ENCODE assay signal across 8 cellular contexts in the genomic region with DNA sequence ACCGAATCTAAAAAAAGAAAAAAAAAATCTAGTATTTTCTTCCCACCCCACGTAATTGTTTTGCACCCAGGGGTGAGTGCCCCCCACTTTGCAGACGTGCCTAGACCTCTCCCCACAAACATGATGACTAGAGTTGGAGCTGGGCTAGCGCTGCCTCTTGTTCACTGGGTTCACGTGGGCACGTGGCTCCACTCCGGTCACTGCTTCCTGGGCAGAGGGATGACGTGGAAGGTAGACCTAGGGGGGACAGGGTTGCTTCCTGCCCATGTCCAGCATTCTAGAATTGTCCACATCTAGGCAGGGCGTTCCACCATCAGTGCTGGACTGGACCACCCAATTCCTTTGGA. TPM values are rescaled to one million over a fixed set of nuclear protein-coding genes. Genes with fewer than 3 reads are reported as not detected.
DNase-seq lines count a peak whose midpoint lies in the region; ATAC-seq and TF ChIP-seq lines count a peak whose summit lies in the region.

No MANE protein-coding gene starts in this region.

- intact Hi-C loops in natural killer cell (cut with micrococcal nuclease) (loop anchor here (1.0 kb wide), 1 partner anchor 12 kb away; no protein-coding TSS in a partner anchor), vagina (cut with DNase I) (loop anchor here (10.0 kb wide), 1 partner anchor 92 kb away; a partner anchor contains a TSS)

- H3K36me3 Mint-ChIP-seq in natural killer cell (no peaks in the 10 kb centered on the region), immature natural killer cell (peaks cover 0 to 3% (median 0%) of the 10 kb centered on the region in 3 donors), chondrocyte (ENCODE audit: low read depth) (peaks cover 6% of the 10 kb centered on the region)
- no peaks in the 10 kb centered on the region for H3K36me3 Mint-ChIP-seq in natural killer cell treated with Interleukin-12 subunit alpha and Interleukin-12 subunit beta and Interleukin-15 and Interleukin-18, amount 100 ng/mL, for 72 hours

- no peak for TF ChIP-seq POLR2A in vagina (IDR thresholded peaks at IDR 0.05)

- H3K4me1 Mint-ChIP-seq in natural killer cell (peaks cover 11 to 17% of the 10 kb centered on the region in 2 donors), immature natural killer cell (peaks cover 0 to 14% of the 10 kb centered on the region in 2 donors), chondrocyte (ENCODE audit: low read depth) (peaks cover 34% of the 10 kb centered on the region)
- peaks cover 0 to 10% of the 10 kb centered on the region in 2 donors for H3K4me1 Mint-ChIP-seq in natural killer cell treated with Interleukin-12 subunit alpha and Interleukin-12 subunit beta and Interleukin-15 and Interleukin-18, amount 100 ng/mL, for 72 hours (ENCODE audit: low read depth in 2 of 2)

- H3K9me3 Mint-ChIP-seq in natural killer cell (no peaks in the 10 kb centered on the region), immature natural killer cell (no peaks in the 10 kb centered on the region), chondrocyte (ENCODE audit: low read depth) (no peaks in the 10 kb centered on the region)
- H3K9me3 Mint-ChIP-seq in natural killer cell treated with Interleukin-12 subunit alpha and Interleukin-12 subunit beta and Interleukin-15 and Interleukin-18, amount 100 ng/mL, for 72 hours: no peaks in the 10 kb centered on the region

- H3K27me3 Mint-ChIP-seq in natural killer cell (ENCODE audit: low read depth in 2 of 2): no peaks in the 10 kb centered on the region
- no peaks in the 10 kb centered on the region for H3K27me3 Mint-ChIP-seq in natural killer cell treated with Interleukin-12 subunit alpha and Interleukin-12 subunit beta and Interleukin-15 and Interleukin-18, amount 100 ng/mL, for 72 hours
- peaks cover 0 to 4% (median 2%) of the 10 kb centered on the region in 3 donors for H3K27me3 Mint-ChIP-seq in immature natural killer cell (ENCODE audit: low read depth in 3 of 3)
- no peaks in the 10 kb centered on the region for H3K27me3 Mint-ChIP-seq in chondrocyte (ENCODE audit: low read depth)

- H3K4me3 ChIP-seq in WI38 (ENCODE audit: low read depth, low read length) (peak overlapping the region; percentile 35), vagina (no peak overlapping the region)

- H3K27ac Mint-ChIP-seq in natural killer cell (peak overlapping the region in 1 of 2 donors; percentile 67), immature natural killer cell (peak overlapping the region in 3 of 6 donors; percentile 16 to 66 (median 58)), chondrocyte (ENCODE audit: unreplicated experiment) (no peak overlapping the region)
- no peak overlapping the region for H3K27ac Mint-ChIP-seq in natural killer cell treated with Interleukin-12 subunit alpha and Interleukin-12 subunit beta and Interleukin-15 and Interleukin-18, amount 100 ng/mL, for 72 hours

- peak overlapping the region; percentile 59 for H3K27ac ChIP-seq in vagina

- no peak for DNase-seq in natural killer cell
- no peak for DNase-seq in natural killer cell treated with Interleukin-12 subunit alpha and Interleukin-12 subunit beta and Interleukin-15 and Interleukin-18, amount 100 ng/mL, for 72 hours (ENCODE audit: low spot score)
- DNase-seq in immature natural killer cell: no peak
- DNase-seq in vagina (ENCODE audit: extremely low spot score in 2 of 2): no peak
- DNase-seq in NCI-H1930 (lab: John Stamatoyannopoulos, UW): no peak
- DNase-seq in HPDE6-E6E7 (ENCODE audit: extremely low spot score): no peak
- no peak for DNase-seq in chondrocyte (ENCODE audit: low spot score)

- H3K27me3 ChIP-seq in vagina: no peaks in the 10 kb centered on the region

- ATAC-seq in natural killer cell: no peak
- no peak for ATAC-seq in natural killer cell treated with Interleukin-12 subunit alpha and Interleukin-12 subunit beta and Interleukin-15 and Interleukin-18, amount 100 ng/mL, for 72 hours

- peaks cover 0 to 1% of the 10 kb centered on the region in 2 donors for H3K36me3 ChIP-seq in vagina

- TF ChIP-seq CTCF in natural killer cell (IDR thresholded peaks at IDR 0.05) (no peak), WI38 (IDR thresholded peaks at IDR 0.05; ENCODE audit: low read depth, low read length) (no peak), vagina (IDR thresholded peaks at IDR 0.05) (no peak), chondrocyte (IDR thresholded peaks at IDR 0.05) (no peak)

- H3K4me1 ChIP-seq in vagina: peaks cover 35% of the 10 kb centered on the region

- no peaks in the 10 kb centered on the region for H3K9me3 ChIP-seq in vagina

- H3K4me3 Mint-ChIP-seq in natural killer cell (peak overlapping the region; percentile 67), immature natural killer cell (peak overlapping the region; percentile 47 to 74 (median 67)), chondrocyte (ENCODE audit: unreplicated experiment) (no peak overlapping the region)
- no peak overlapping the region for H3K4me3 Mint-ChIP-seq in natural killer cell treated with Interleukin-12 subunit alpha and Interleukin-12 subunit beta and Interleukin-15 and Interleukin-18, amount 100 ng/mL, for 72 hours

RNA-seq across cellular contexts. Expression of a gene that starts 0.9 kb away (rescaled TPM):
- 10 to 100 TPM; 54.0 to 66.0 (median 55.0) TPM for total RNA-seq in natural killer cell
- total RNA-seq in natural killer cell treated with Interleukin-12 subunit alpha and Interleukin-12 subunit beta and Interleukin-15 and Interleukin-18, amount 100 ng/mL, for 72 hours: 10 to 100 TPM; 48.4 to 52.9 TPM
- 10 to 100 TPM in 2 of 3 donors, 1 to 10 TPM in 1; 8.2 to 38.1 (median 18.8) TPM for polyA plus RNA-seq in immature natural killer cell
- total RNA-seq in vagina: 28.2 TPM
- total RNA-seq in chondrocyte: 39.1 to 46.5 TPM (median 41.5 TPM) in 3 replicates

RNA-seq across cellular contexts. Expression of a gene that starts 54.8 kb away (rescaled TPM):
- total RNA-seq in natural killer cell (under 1 TPM in 1 of 3 donors, not detected in 2; 0.75 TPM), vagina (38.3 TPM), chondrocyte (8,224 to 15,554 TPM (median 15,093 TPM) in 3 replicates)
- under 1 TPM in 1 of 2 donors, not detected in 1; 0.10 TPM for total RNA-seq in natural killer cell treated with Interleukin-12 subunit alpha and Interleukin-12 subunit beta and Interleukin-15 and Interleukin-18, amount 100 ng/mL, for 72 hours
- polyA plus RNA-seq in immature natural killer cell: not detected

Comparison
In these comparisons a context has a peak if more than half of its experiments do, and no peak if none do; other contexts are left out.
1. H3K4me3 Mint-ChIP-seq: peak in natural killer cell (single experiment) and immature natural killer cell (5 of 5); none in natural killer cell treated with Interleukin-12 subunit alpha and Interleukin-12 subunit beta and Interleukin-15 and Interleukin-18, amount 100 ng/mL, for 72 hours (single experiment) and chondrocyte (single experiment).
2. RNA of a gene that starts 54.8 kb away (total RNA-seq): 8,224 to 15,554 TPM in chondrocyte; 38.3 TPM in vagina (single experiment), 0.10 TPM in natural killer cell treated with Interleukin-12 subunit alpha and Interleukin-12 subunit beta and Interleukin-15 and Interleukin-18, amount 100 ng/mL, for 72 hours and 0.75 TPM in natural killer cell; every median in the first group is over 100 times any median in the second.